Comparison of ENCODE assay signal across 1 cellular context in the genomic region with DNA sequence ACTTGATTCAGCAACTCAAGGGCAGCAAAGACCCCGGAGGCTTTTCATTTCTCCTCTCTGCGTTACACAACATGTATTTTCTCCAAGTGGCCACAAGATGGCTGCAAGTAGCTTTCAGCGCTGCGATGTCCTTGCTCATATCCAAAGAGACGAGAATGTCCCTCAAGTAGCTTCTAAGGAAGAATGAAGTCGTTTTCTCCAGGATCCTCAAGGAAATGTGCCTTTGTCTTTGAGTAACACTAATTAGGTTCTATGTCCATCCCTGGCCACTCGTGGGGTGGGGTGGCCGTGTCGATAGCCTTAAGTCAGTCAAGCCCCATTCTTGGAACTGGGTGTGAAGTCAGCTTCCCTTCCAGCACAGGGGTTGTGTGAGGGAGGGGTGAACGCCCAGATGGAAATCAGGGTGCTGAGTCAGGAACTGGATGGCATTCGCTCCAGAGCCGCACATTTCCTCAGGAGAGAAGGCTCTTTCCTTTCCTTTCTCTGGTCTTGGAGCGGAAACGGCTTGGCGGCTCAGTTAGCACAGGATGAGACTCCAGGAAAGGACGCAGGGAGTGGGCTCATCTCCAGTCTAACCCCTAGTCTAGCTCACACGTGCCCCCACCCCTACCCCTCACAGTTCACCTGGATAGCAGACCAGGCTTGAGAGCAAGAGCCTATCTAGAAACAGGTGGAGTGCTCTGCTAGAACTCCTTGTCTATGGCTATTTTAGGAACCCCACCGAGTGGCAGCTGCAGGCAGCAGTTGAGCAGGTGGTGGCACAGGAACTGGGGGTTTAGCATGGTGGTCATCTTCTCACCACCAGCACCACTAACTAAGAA.
TF ChIP-seq lines count a peak whose summit lies in the region.

No MANE protein-coding gene starts in this region.

TF ChIP-seq in GM12878, 131 proteins besides CTCF, POLR2A, EP300 and RAD21:
- TF ChIP-seq SMC3 (IDR thresholded peaks at IDR 0.05; ENCODE audit: borderline replicate concordance, low read length) (peak; percentile 52; the same call in 1 of the 2 replicates), TBL1XR1 (IDR thresholded peaks at IDR 0.05; ENCODE audit: low read depth, low read length) (no peak)
